Comparison of ENCODE assay signal across 8 cellular contexts in the genomic region with DNA sequence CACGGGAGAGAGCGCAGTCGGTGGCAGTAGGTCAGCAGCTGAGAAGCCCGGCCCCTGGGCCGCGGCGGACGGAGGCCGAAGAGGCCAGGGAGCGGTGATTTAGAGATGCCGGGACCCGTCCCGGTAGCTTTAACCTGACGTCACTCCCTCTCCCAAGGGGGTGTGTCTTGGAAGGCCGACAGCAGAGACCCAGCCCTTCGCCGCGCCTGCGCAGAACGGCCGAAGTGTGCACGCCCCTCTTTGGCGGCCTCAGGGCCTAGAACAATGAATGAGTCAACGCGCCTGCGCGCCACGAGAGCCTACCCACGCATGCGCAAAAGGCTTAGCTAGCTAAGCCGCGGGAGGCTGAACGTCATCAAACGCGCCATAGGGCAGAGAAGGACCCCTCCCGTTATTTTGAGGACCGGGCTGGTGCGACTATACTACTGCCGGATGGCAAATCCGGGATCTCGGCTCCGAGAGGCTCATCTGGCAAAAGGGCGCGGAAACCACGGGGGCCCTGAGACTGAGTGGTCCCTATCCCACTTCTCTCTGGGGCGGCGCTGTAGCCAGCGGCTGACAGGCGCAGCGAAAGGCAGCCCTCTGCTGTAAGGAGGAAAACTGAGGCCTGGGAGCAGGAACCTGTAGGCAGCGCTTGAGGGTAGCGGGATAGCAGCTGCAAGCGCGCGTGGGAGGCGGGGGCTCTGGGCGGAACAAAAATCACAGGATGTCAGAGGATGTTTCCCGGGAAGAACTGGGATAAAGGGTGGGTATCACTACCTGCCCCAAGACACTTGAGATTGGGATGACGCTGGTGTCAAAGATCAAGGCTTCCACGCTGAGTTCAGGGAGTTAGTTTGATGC. TPM values are rescaled to one million over a fixed set of nuclear protein-coding genes. Genes with fewer than 3 reads are reported as not detected.
DNase-seq lines count a peak whose midpoint lies in the region; ATAC-seq and TF ChIP-seq lines count a peak whose summit lies in the region.

A gene with protein sequence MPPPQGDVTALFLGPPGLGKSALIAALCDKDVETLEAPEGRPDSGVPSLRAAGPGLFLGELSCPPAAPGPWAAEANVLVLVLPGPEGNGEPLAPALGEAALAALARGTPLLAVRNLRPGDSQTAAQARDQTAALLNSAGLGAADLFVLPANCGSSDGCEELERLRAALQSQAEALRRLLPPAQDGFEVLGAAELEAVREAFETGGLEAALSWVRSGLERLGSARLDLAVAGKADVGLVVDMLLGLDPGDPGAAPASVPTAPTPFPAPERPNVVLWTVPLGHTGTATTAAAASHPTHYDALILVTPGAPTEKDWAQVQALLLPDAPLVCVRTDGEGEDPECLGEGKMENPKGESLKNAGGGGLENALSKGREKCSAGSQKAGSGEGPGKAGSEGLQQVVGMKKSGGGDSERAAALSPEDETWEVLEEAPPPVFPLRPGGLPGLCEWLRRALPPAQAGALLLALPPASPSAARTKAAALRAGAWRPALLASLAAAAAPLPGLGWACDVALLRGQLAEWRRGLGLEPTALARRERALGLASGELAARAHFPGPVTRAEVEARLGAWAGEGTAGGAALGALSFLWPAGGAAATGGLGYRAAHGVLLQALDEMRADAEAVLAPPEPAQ (minus strand): TSS at position 136 of the 843 bp plus-strand sequence. CDS start 796 bp downstream, outside the sequence.
Gene ZNF576, plus strand, starts transcription at position 597 of the 843 bp plus-strand sequence. CDS start 514 bp downstream, outside the sequence.

- H3K27ac ChIP-seq in caudate nucleus (ENCODE audit: low read depth, low read length) (peak within 1 kb of the TSS; percentile 100), smooth muscle cell (ENCODE audit: low read depth) (peak within 1 kb of the TSS; percentile 100)

- TF ChIP-seq POLR2A in GM18951 (IDR thresholded peaks at IDR 0.05; ENCODE audit: extremely low read depth, insufficient read depth, insufficient read length), result peak; percentile 71

- H2AFZ ChIP-seq in smooth muscle cell (ENCODE audit: low read depth), result peak within 1 kb of the TSS; percentile 89

- H3K79me2 ChIP-seq in smooth muscle cell (ENCODE audit: low read depth), result peaks cover 51% of the 10 kb centered on the region

- peaks cover 42% of the 10 kb centered on the region for H3K4me1 Mint-ChIP-seq in activated B cell treated with CpG ODN at 0.5 μM for 24 hours

- peak within 1 kb of the TSS; percentile 98 for H3K27ac Mint-ChIP-seq in activated B cell treated with CpG ODN at 0.5 μM for 24 hours

- peaks cover 5% of the 10 kb centered on the region for H3F3A ChIP-seq in smooth muscle cell (ENCODE audit: low read depth)

- peaks cover 13% of the 10 kb centered on the region for H3K4me1 ChIP-seq in smooth muscle cell (ENCODE audit: low read depth)

- peak within 1 kb of the TSS; percentile 98 for H3K4me3 Mint-ChIP-seq in activated B cell treated with CpG ODN at 0.5 μM for 24 hours

- peaks cover 34% of the 10 kb centered on the region for H4K20me1 ChIP-seq in smooth muscle cell (ENCODE audit: low read depth)

- CTCF ChIA-PET in activated B cell treated with CpG ODN at 0.5 μM for 24 hours (lab: Charles Lee), result interaction anchor here (0.6 to 5.4 kb wide), 6 partner anchors 21 to 149 kb away, joined by 3 to 92 read pairs (median 16); partner anchors contain the start of genes PINLYP, XRCC1 and ZNF575

- TF ChIP-seq CTCF in activated B cell treated with CpG ODN at 0.5 μM for 24 hours (IDR thresholded peaks at IDR 0.05) (no peak), smooth muscle cell (IDR thresholded peaks at IDR 0.05; ENCODE audit: borderline replicate concordance, insufficient read depth, poor library complexity, severe bottlenecking) (no peak)

- H3K36me3 ChIP-seq in smooth muscle cell (ENCODE audit: low read depth), result no peaks in the 10 kb centered on the region

- H3K27me3 ChIP-seq in smooth muscle cell (ENCODE audit: low read depth), result no peaks in the 10 kb centered on the region

- intact Hi-C loops in activated B cell treated with CpG ODN at 0.5 μM for 24 hours (cut with micrococcal nuclease), result loop anchor here (1.0 to 10.0 kb wide), 9 partner anchors 21 to 189 kb away; partner anchors contain the start of genes CADM4, KCNN4, PINLYP and XRCC1

- DNase-seq in AG08395 (ENCODE audit: low spot score), result peak; percentile 100
- DNase-seq in NCI-H345 (lab: John Stamatoyannopoulos, UW), result peak; percentile 97
- peak; percentile 99 for DNase-seq in activated B cell treated with CpG ODN at 0.5 μM for 24 hours
- peak; percentile 90 to 100 (median 99) for DNase-seq in caudate nucleus (lab: John Stamatoyannopoulos, UW)
- DNase-seq in iPS-NIHi7 (ENCODE audit: extremely low spot score), result peak; percentile 98
- DNase-seq in smooth muscle cell (lab: John Stamatoyannopoulos, UW; ENCODE audit: unreplicated experiment), result peak; percentile 99

- H3K4me2 ChIP-seq in smooth muscle cell, result peak within 1 kb of the TSS; percentile 98

- in situ Hi-C loops in GM18951 (cut with MboI; ENCODE audit: low sequenced_read_pairs, unreplicated experiment), result no loop called here

- no peaks in the 10 kb centered on the region for H3K9me3 Mint-ChIP-seq in activated B cell treated with CpG ODN at 0.5 μM for 24 hours

- no peaks in the 10 kb centered on the region for H3K27me3 Mint-ChIP-seq in activated B cell treated with CpG ODN at 0.5 μM for 24 hours

- peak; percentile 71 for ATAC-seq in HG03196 (IDR thresholded peaks at IDR 0.05; ENCODE audit: unreplicated experiment)
- peak; percentile 83 for ATAC-seq in activated B cell treated with CpG ODN at 0.5 μM for 24 hours (ENCODE audit: low read depth)

- peaks cover 48% of the 10 kb centered on the region for H3K36me3 Mint-ChIP-seq in activated B cell treated with CpG ODN at 0.5 μM for 24 hours (ENCODE audit: low read depth)

- under 1% methylated on average over 60 of the region's 60 CpGs for WGBS in smooth muscle cell (ENCODE audit: low lambda C conversion rate)

- peak within 1 kb of the TSS; percentile 99 for H3K9ac ChIP-seq in smooth muscle cell (ENCODE audit: low read depth)

- POLR2A ChIA-PET in activated B cell treated with CpG ODN at 0.5 μM for 24 hours (lab: Charles Lee), result interaction anchor here (0.6 to 3.4 kb wide), 18 partner anchors 12 to 189 kb away, joined by 3 to 28 read pairs (median 4); partner anchors contain the start of genes KCNN4, PINLYP, SMG9 and XRCC1

- no peaks in the 10 kb centered on the region for H3K9me3 ChIP-seq in smooth muscle cell (replicated peaks; ENCODE audit: low read depth)

- H3K4me3 ChIP-seq in smooth muscle cell, result peak within 1 kb of the TSS; percentile 81

RNA-seq across cellular contexts. Expression of the first gene that starts in this region (rescaled TPM):
- total RNA-seq in activated B cell treated with CpG ODN at 0.5 μM for 24 hours, result 13.1 and 14.1 TPM in 2 replicates
- total RNA-seq in smooth muscle cell, result 11.1 and 13.1 TPM in 2 replicates
- 13.1 and 14.3 TPM in 2 replicates for polyA plus RNA-seq in smooth muscle cell

RNA-seq across cellular contexts. Expression of gene ZNF576, which starts in this region (rescaled TPM):
- total RNA-seq in activated B cell treated with CpG ODN at 0.5 μM for 24 hours (14.5 and 17.3 TPM in 2 replicates), smooth muscle cell (2.7 and 10.7 TPM in 2 replicates)
- polyA plus RNA-seq in smooth muscle cell, result 13.7 and 14.5 TPM in 2 replicates

Comparison
In these comparisons a context has a peak if more than half of its experiments do, and no peak if none do; other contexts are left out.
1. Peak in every context shown above with its lines: DNase-seq, ATAC-seq, H3K4me3 ChIP-seq and H3K27ac ChIP-seq.